ENCODE assay signal across 8 cellular contexts in genomic region chr19:584240-585001, GRCh38. TPM values are rescaled to one million over a fixed set of nuclear protein-coding genes. Genes with fewer than 3 reads are reported as not detected.
A peak's percentile ranks its signal among the peaks of the same experiment; 100 is the strongest.
DNase-seq lines count a peak whose midpoint lies in the region; ATAC-seq and TF ChIP-seq lines count a peak whose summit lies in the region.

No MANE protein-coding gene starts in this region.

- no peaks in the 10 kb centered on the region for H3K9me3 ChIP-seq in SJCRH30 (replicated peaks)

- TF ChIP-seq CTCF in 22Rv1 (IDR thresholded peaks at IDR 0.05) (peak; percentile 97), GM13977 (IDR thresholded peaks at IDR 0.05; ENCODE audit: extremely low read depth, insufficient read depth, missing control alignments) (peak; percentile 98)

- H3K4me3 ChIP-seq in SJCRH30 = no peak overlapping the region

- ATAC-seq in left cardiac atrium (peak; percentile 59 to 64), HG02571 (IDR thresholded peaks at IDR 0.05; ENCODE audit: unreplicated experiment) (no peak)

- H3K27me3 ChIP-seq in SJCRH30 = no peaks in the 10 kb centered on the region

- H3K27ac Mint-ChIP-seq in activated naive CD8-positive, alpha-beta T cell treated with anti-CD3 and anti-CD28 coated beads for 36 hours = no peak overlapping the region

- H3K36me3 ChIP-seq in SJCRH30 = peaks cover 25% of the 10 kb centered on the region

- no peak overlapping the region for H3K4me3 Mint-ChIP-seq in activated naive CD8-positive, alpha-beta T cell treated with anti-CD3 and anti-CD28 coated beads for 36 hours

- H3K4me1 ChIP-seq in SJCRH30 = peaks cover 9% of the 10 kb centered on the region

- in situ Hi-C loops in GM13977 (cut with MboI; ENCODE audit: low pct_unique_long_range_greater_than_20kb, low sequenced_read_pairs, unreplicated experiment) = loop anchor here (25.0 kb wide), 1 partner anchor 153 kb away; no protein-coding TSS in a partner anchor

- H3K27ac ChIP-seq in 22Rv1 = peak overlapping the region; percentile 10; the same call in 1 of the 2 replicates
- H3K27ac ChIP-seq in SJCRH30 = no peak overlapping the region

- H3K27me3 Mint-ChIP-seq in activated naive CD8-positive, alpha-beta T cell treated with anti-CD3 and anti-CD28 coated beads for 36 hours = peaks cover 22% of the 10 kb centered on the region

- DNase-seq in GM13977 (ENCODE audit: low spot score) (peak; percentile 89), SJCRH30 (peak; percentile 60 to 68), left cardiac atrium (no peak), cortex of kidney (lab: John Stamatoyannopoulos, UW) (no peak)
- DNase-seq in activated naive CD8-positive, alpha-beta T cell treated with anti-CD3 and anti-CD28 coated beads for 36 hours = peak; percentile 73
- peak; percentile 70 for DNase-seq in stimulated activated CD4-positive, alpha-beta T cell treated with anti-CD3 and anti-CD28 coated beads, Interleukin-15, amount 100 ng/mL, for 24 hours

- H3K9me3 Mint-ChIP-seq in activated naive CD8-positive, alpha-beta T cell treated with anti-CD3 and anti-CD28 coated beads for 36 hours = no peaks in the 10 kb centered on the region

- intact Hi-C loops in left cardiac atrium (cut with DNase I) = loop anchor here in 1 of 2 donors (10.0 kb wide), 1 partner anchor 50 kb away; the partner anchor contains the start of genes FGF22 and POLRMT

- H3K4me1 Mint-ChIP-seq in activated naive CD8-positive, alpha-beta T cell treated with anti-CD3 and anti-CD28 coated beads for 36 hours = peaks cover 5% of the 10 kb centered on the region

- peaks cover 1% of the 10 kb centered on the region for H3K36me3 Mint-ChIP-seq in activated naive CD8-positive, alpha-beta T cell treated with anti-CD3 and anti-CD28 coated beads for 36 hours

RNA-seq across cellular contexts. Expression of gene HCN2, which starts 5.3 kb away (rescaled TPM):
- 0.14 and 0.30 TPM in 2 replicates for total RNA-seq in SJCRH30 (2014; rRNA removed; shearing (Covaris generic))
- total RNA-seq in activated naive CD8-positive, alpha-beta T cell treated with anti-CD3 and anti-CD28 coated beads for 36 hours = under 1 TPM; 0.31 to 0.34 TPM
- 1 to 10 TPM; 4.3 to 10.0 TPM for total RNA-seq in left cardiac atrium

RNA-seq across cellular contexts. Expression of gene BSG, which starts 12.0 kb away (rescaled TPM):
- total RNA-seq in SJCRH30 (2014; rRNA removed; shearing (Covaris generic)) = 546 and 582 TPM in 2 replicates
- total RNA-seq in activated naive CD8-positive, alpha-beta T cell treated with anti-CD3 and anti-CD28 coated beads for 36 hours = 100 to 1,000 TPM; 167 to 168 TPM
- total RNA-seq in left cardiac atrium = 1,000 to 10,000 TPM in 1 of 2 donors, 100 to 1,000 TPM in 1; 847 to 1,152 TPM

RNA-seq across cellular contexts. Expression of gene GZMM, which starts 40.6 kb away (rescaled TPM):
- total RNA-seq in SJCRH30 (2014; rRNA removed; shearing (Covaris generic)) = not detected in 2 replicates
- total RNA-seq in activated naive CD8-positive, alpha-beta T cell treated with anti-CD3 and anti-CD28 coated beads for 36 hours = 10 to 100 TPM; 42.0 to 49.0 TPM
- 1 to 10 TPM in 1 of 2 donors, under 1 TPM in 1; 0.81 to 1.1 TPM for total RNA-seq in left cardiac atrium

RNA-seq across cellular contexts. Expression of gene POLRMT, which starts 48.9 kb away (rescaled TPM):
- 27.0 and 29.6 TPM in 2 replicates for total RNA-seq in SJCRH30 (2014; rRNA removed; shearing (Covaris generic))
- 10 to 100 TPM; 73.3 to 74.6 TPM for total RNA-seq in activated naive CD8-positive, alpha-beta T cell treated with anti-CD3 and anti-CD28 coated beads for 36 hours
- total RNA-seq in left cardiac atrium = 10 to 100 TPM; 33.7 to 43.6 TPM

RNA-seq across cellular contexts. Expression of gene CDC34, which starts 52.9 kb away (rescaled TPM):
- 76.2 and 92.3 TPM in 2 replicates for total RNA-seq in SJCRH30 (2014; rRNA removed; shearing (Covaris generic))
- 10 to 100 TPM; 46.5 to 48.8 TPM for total RNA-seq in activated naive CD8-positive, alpha-beta T cell treated with anti-CD3 and anti-CD28 coated beads for 36 hours
- 10 to 100 TPM; 63.9 to 71.0 TPM for total RNA-seq in left cardiac atrium

Comparison
In these comparisons a context has a peak if more than half of its experiments do, and no peak if none do; other contexts are left out.
1. DNase-seq: peak in GM13977 (single experiment), SJCRH30 (2 of 2), activated naive CD8-positive, alpha-beta T cell treated with anti-CD3 and anti-CD28 coated beads for 36 hours (single experiment) and stimulated activated CD4-positive, alpha-beta T cell treated with anti-CD3 and anti-CD28 coated beads, Interleukin-15, amount 100 ng/mL, for 24 hours (single experiment); none in left cardiac atrium (single experiment) and cortex of kidney (single experiment).
2. RNA of gene GZMM, which starts 40.6 kb away (total RNA-seq): 42.0 to 49.0 TPM in activated naive CD8-positive, alpha-beta T cell treated with anti-CD3 and anti-CD28 coated beads for 36 hours; 0.81 to 1.1 TPM in left cardiac atrium and not detected in SJCRH30; every median in the first group is over 10 times any median in the second.